In genomic region chr22:44701824-44702478, GRCh38 we compare ENCODE assay signal across 8 cellular contexts. TPM values are rescaled to one million over a fixed set of nuclear protein-coding genes. Genes with fewer than 3 reads are reported as not detected.
A peak's percentile ranks its signal among the peaks of the same experiment; 100 is the strongest.
DNase-seq lines count a peak whose midpoint lies in the region; ATAC-seq and TF ChIP-seq lines count a peak whose summit lies in the region.

TSS of gene PRR5 (plus strand) at chr22:44702204. CDS start at chr22:44702475, 271 bp downstream.

- H3K9me3 Mint-ChIP-seq in activated CD4-positive, alpha-beta T cell treated with anti-CD3 and anti-CD28 coated beads, Interleukin-2, amount 10 ng/mL, durations not matched to agents 7 days and 5 days = no peaks in the 10 kb centered on the region
- no peaks in the 10 kb centered on the region for H3K9me3 Mint-ChIP-seq in dendritic cell treated with granulocyte-macrophage colony-stimulating factor and Interleukin-4, amounts not matched to agents 40 ng/mL and 50 ng/mL, for 4 days

- H3K27ac ChIP-seq in right lobe of liver = peak within 1 kb of the TSS; percentile 43 to 65 (median 47)

- H3K4me3 ChIP-seq in GM12875 (ENCODE audit: low read depth, low read length) = peak within 1 kb of the TSS; percentile 12
- peak within 1 kb of the TSS; percentile 79 to 89 (median 79) for H3K4me3 ChIP-seq in right lobe of liver

- H3K36me3 ChIP-seq in right lobe of liver = no peaks in the 10 kb centered on the region

- POLR2A ChIA-PET in activated CD4-positive, alpha-beta T cell treated with anti-CD3 and anti-CD28 coated beads, Interleukin-2, amount 10 ng/mL, durations not matched to agents 7 days and 5 days (lab: Charles Lee) = no interaction called here

- TF ChIP-seq POLR2A in right lobe of liver (IDR thresholded peaks at IDR 0.05) = no peak

- intact Hi-C loops in dendritic cell treated with granulocyte-macrophage colony-stimulating factor and Interleukin-4, amounts not matched to agents 40 ng/mL and 50 ng/mL, for 4 days (cut with micrococcal nuclease) = no loop called here
- intact Hi-C loops in right lobe of liver (cut with DNase I) = no loop called here

- TF ChIP-seq CTCF in GM12875 (IDR thresholded peaks at IDR 0.05; ENCODE audit: borderline replicate concordance, insufficient read depth, low read depth, low read length) = no peak
- no peak for TF ChIP-seq CTCF in right lobe of liver (IDR thresholded peaks at IDR 0.05)

- CTCF ChIA-PET in activated CD4-positive, alpha-beta T cell treated with anti-CD3 and anti-CD28 coated beads, Interleukin-2, amount 10 ng/mL, durations not matched to agents 7 days and 5 days (lab: Charles Lee) = no interaction called here

- H3K4me1 ChIP-seq in right lobe of liver = peaks cover 0 to 15% (median 4%) of the 10 kb centered on the region in 4 donors

- no peaks in the 10 kb centered on the region for H3K27me3 Mint-ChIP-seq in activated CD4-positive, alpha-beta T cell treated with anti-CD3 and anti-CD28 coated beads, Interleukin-2, amount 10 ng/mL, durations not matched to agents 7 days and 5 days
- H3K27me3 Mint-ChIP-seq in dendritic cell treated with granulocyte-macrophage colony-stimulating factor and Interleukin-4, amounts not matched to agents 40 ng/mL and 50 ng/mL, for 4 days = peaks cover 67% of the 10 kb centered on the region

- WGBS in right lobe of liver (ENCODE audit: insufficient coverage, low coverage, low lambda C conversion rate, missing lambda C conversion rate) = 40% methylated on average over 1 of the region's 88 CpGs

- DNase-seq in NCI-H2171 treated with DMSO at 0.1 percent for 48 hours (lab: John Stamatoyannopoulos, UW) (peak; percentile 73), right lobe of liver (peak; percentile 91 to 93 (median 91)), NCI-H1694 (lab: John Stamatoyannopoulos, UW) (no peak)
- DNase-seq in activated CD4-positive, alpha-beta T cell treated with anti-CD3 and anti-CD28 coated beads, Interleukin-2, amount 10 ng/mL, durations not matched to agents 7 days and 5 days = peak; percentile 85
- DNase-seq in stimulated activated CD4-positive, alpha-beta T cell treated with anti-CD3 and anti-CD28 coated beads, Interleukin-4, amount 100 ng/mL, for 48 hours (ENCODE audit: low read depth in 2 of 2) = peak; percentile 63 to 73

- peak within 1 kb of the TSS; percentile 59 for H3K4me3 Mint-ChIP-seq in activated CD4-positive, alpha-beta T cell treated with anti-CD3 and anti-CD28 coated beads, Interleukin-2, amount 10 ng/mL, durations not matched to agents 7 days and 5 days
- H3K4me3 Mint-ChIP-seq in dendritic cell treated with granulocyte-macrophage colony-stimulating factor and Interleukin-4, amounts not matched to agents 40 ng/mL and 50 ng/mL, for 4 days = peak within 1 kb of the TSS; percentile 65

- H3K36me3 Mint-ChIP-seq in activated CD4-positive, alpha-beta T cell treated with anti-CD3 and anti-CD28 coated beads, Interleukin-2, amount 10 ng/mL, durations not matched to agents 7 days and 5 days (ENCODE audit: low read depth) = no peaks in the 10 kb centered on the region
- no peaks in the 10 kb centered on the region for H3K36me3 Mint-ChIP-seq in dendritic cell treated with granulocyte-macrophage colony-stimulating factor and Interleukin-4, amounts not matched to agents 40 ng/mL and 50 ng/mL, for 4 days (ENCODE audit: low read depth)

- H3K27ac Mint-ChIP-seq in activated CD4-positive, alpha-beta T cell treated with anti-CD3 and anti-CD28 coated beads, Interleukin-2, amount 10 ng/mL, durations not matched to agents 7 days and 5 days = peak within 1 kb of the TSS; percentile 36
- H3K27ac Mint-ChIP-seq in dendritic cell treated with granulocyte-macrophage colony-stimulating factor and Interleukin-4, amounts not matched to agents 40 ng/mL and 50 ng/mL, for 4 days = peak within 1 kb of the TSS; percentile 39

- H3K27me3 ChIP-seq in right lobe of liver = no peaks in the 10 kb centered on the region

- ATAC-seq in HG02642 (IDR thresholded peaks at IDR 0.05; ENCODE audit: poor library complexity, unreplicated experiment) = peak; percentile 75
- peak; percentile 83 to 91 (median 86) for ATAC-seq in right lobe of liver

- no peaks in the 10 kb centered on the region for H3K9me3 ChIP-seq in right lobe of liver

- H3K4me1 Mint-ChIP-seq in activated CD4-positive, alpha-beta T cell treated with anti-CD3 and anti-CD28 coated beads, Interleukin-2, amount 10 ng/mL, durations not matched to agents 7 days and 5 days = peaks cover 12% of the 10 kb centered on the region
- H3K4me1 Mint-ChIP-seq in dendritic cell treated with granulocyte-macrophage colony-stimulating factor and Interleukin-4, amounts not matched to agents 40 ng/mL and 50 ng/mL, for 4 days (ENCODE audit: low read depth) = peaks cover 11% of the 10 kb centered on the region

RNA-seq across cellular contexts. Expression of gene PRR5, which starts in this region (rescaled TPM):
- total RNA-seq in activated CD4-positive, alpha-beta T cell treated with anti-CD3 and anti-CD28 coated beads, Interleukin-2, amount 10 ng/mL, durations not matched to agents 7 days and 5 days = 10 to 100 TPM; 29.7 to 30.6 TPM
- total RNA-seq in right lobe of liver = 10 to 100 TPM; 14.1 to 25.3 (median 20.2) TPM
